ENCODE assay signal across 15 cellular contexts in the genomic region with DNA sequence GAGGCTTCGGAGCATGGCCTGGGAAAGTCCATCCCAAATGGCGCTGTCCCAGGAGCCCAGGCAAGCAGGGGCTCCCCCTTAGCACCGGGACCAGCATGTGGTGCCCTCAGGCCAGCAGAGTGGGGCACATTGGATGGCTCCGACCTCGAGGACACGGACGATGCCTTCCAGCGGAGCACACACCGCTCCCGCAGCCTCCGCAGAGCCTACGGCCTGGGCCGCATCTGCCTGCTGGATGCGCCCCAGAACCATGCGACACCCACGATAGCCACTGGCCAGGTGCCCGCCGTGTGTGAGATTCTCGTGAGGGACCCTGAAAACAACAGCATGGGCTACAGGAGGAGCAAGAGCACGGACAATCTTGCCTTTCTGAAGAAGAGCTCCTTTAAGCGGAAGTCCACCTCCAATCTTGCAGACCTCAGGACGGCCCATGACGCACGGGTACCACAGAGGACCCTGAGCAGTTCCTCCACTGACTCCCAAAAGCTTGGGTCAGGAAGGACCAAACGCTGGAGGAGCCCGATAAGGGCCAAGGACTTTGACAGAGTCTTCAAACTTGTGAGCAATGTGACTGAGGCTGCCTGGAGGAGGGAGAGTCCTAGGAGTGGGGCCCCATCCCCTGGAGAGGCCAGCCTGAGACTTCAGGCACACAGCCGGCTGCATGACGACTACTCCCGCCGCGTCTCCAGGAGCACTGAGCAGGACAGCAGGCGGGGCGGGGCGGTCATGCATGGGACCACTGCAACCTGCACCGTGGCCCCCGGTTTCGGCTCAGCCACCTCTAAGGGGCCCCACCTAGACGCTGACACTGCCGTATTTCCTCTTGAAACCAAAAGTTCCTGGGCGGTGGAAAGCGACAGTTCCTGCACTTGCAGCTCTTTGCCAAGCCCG.
DNase-seq lines count a peak whose midpoint lies in the region; ATAC-seq, FAIRE-seq and TF ChIP-seq lines count a peak whose summit lies in the region.
"Had no signal": no experiment of that assay in that cellular context is flagged by ENCODE, and none has a peak within 500 bp of the region (broad histone marks: within the 10 kb centered on the region; RNA-seq: fewer than 3 reads in every experiment).

No MANE protein-coding gene starts in this region.

- H3K9ac ChIP-seq in K562 (ENCODE audit: insufficient read depth in 1 of 2, low read depth in 2 of 2, low read length in 2 of 2) = no peak overlapping the region

- no peak for TF ChIP-seq EP300 in K562 (IDR thresholded peaks at IDR 0.05; ENCODE audit: low read length)

- POLR2A ChIA-PET in K562 (lab: Yijun Ruan, JAX) = no interaction called here

- no peak overlapping the region for H3K4me2 ChIP-seq in K562 (ENCODE audit: insufficient read depth, low read length)

- no peak overlapping the region for H2AFZ ChIP-seq in K562 (ENCODE audit: low read depth, low read length)

- TF ChIP-seq POLR2A in K562 (conservative IDR thresholded peaks at IDR 0.05) = no peak

- H3K36me3 Mint-ChIP-seq in activated T-cell treated with anti-CD3 and anti-CD28 coated beads, Interleukin-2, amount 50 U/mL, for 24 hours (ENCODE audit: low read depth) = peaks cover 15% of the 10 kb centered on the region

- no peak overlapping the region for H3K27ac Mint-ChIP-seq in activated T-cell treated with anti-CD3 and anti-CD28 coated beads, Interleukin-2, amount 50 U/mL, for 24 hours

- H3K36me3 ChIP-seq in K562 (ENCODE audit: control insufficient read depth, insufficient read depth, low read length) = no peaks in the 10 kb centered on the region

- no peaks in the 10 kb centered on the region; the same call in 1 of the 2 replicates for H4K20me1 ChIP-seq in K562 (replicated peaks; ENCODE audit: control insufficient read depth, insufficient read depth, low read length)

- H3K9me3 ChIP-seq in K562 (replicated peaks; ENCODE audit: control insufficient read depth, insufficient read depth, low read depth, low read length) = no peaks in the 10 kb centered on the region
- H3K9me3 ChIP-seq: heart left ventricle had no signal

- no peaks in the 10 kb centered on the region for H3K79me2 ChIP-seq in K562 (ENCODE audit: control insufficient read depth, insufficient read depth, low read length)

- no peaks in the 10 kb centered on the region for H3K9me3 Mint-ChIP-seq in activated T-cell treated with anti-CD3 and anti-CD28 coated beads, Interleukin-2, amount 50 U/mL, for 24 hours

- no peak overlapping the region for H3K27ac ChIP-seq in K562 (ENCODE audit: extremely low read depth, low read depth, low read length)
- peak overlapping the region; percentile 63 for H3K27ac ChIP-seq in substantia nigra (ENCODE audit: low read depth, low read length, poor library complexity, severe bottlenecking)

- no peak for DNase-seq in activated T-cell treated with anti-CD3 and anti-CD28 coated beads, Interleukin-2, amount 50 U/mL, for 24 hours
- DNase-seq in activated T-cell treated with anti-CD3 and anti-CD28 coated beads, Interleukin-2, amount 50 U/mL, for 48 hours = no peak
- DNase-seq in K562 (ENCODE audit: extremely low read depth in 1 of 4, low spot score in 3 of 4) (no peak), substantia nigra (lab: John Stamatoyannopoulos, UW) (peak in 1 of 49 donors; percentile 23), CD1c-positive myeloid dendritic cell (ENCODE audit: extremely low spot score) (no peak), NCI-H2107 (lab: John Stamatoyannopoulos, UW) (no peak), NCI-H187 (lab: John Stamatoyannopoulos, UW) (no peak)
- DNase-seq: ACHN; activated naive CD4-positive, alpha-beta T cell treated with Interleukin-2 at 50 U/mL for 16 hours; effector CD4-positive, alpha-beta T cell; EL; heart left ventricle; NCI-H1930 had no signal

- TF ChIP-seq CTCF in K562 (IDR thresholded peaks at IDR 0.05 in 2 of 3, conservative IDR thresholded peaks at IDR 0.05 in 1 of 3; ENCODE audit: insufficient read depth in 2 of 3, low read depth in 1 of 3, low read length in 3 of 3) = no peak

- TF ChIP-seq RAD21 in K562 (CRISPR knock-in tag; conservative IDR thresholded peaks at IDR 0.05 in 1 of 2, IDR thresholded peaks at IDR 0.05 in 1 of 2) = no peak

- peak; percentile 37 for ATAC-seq in HG02588 (IDR thresholded peaks at IDR 0.05; ENCODE audit: unreplicated experiment)
- ATAC-seq in K562 = no peak

- no peaks in the 10 kb centered on the region for H3K9me1 ChIP-seq in K562 (ENCODE audit: control insufficient read depth, insufficient read depth, low read length)

- peak overlapping the region; percentile 53 for H3K4me3 Mint-ChIP-seq in activated T-cell treated with anti-CD3 and anti-CD28 coated beads, Interleukin-2, amount 50 U/mL, for 24 hours

- no peaks in the 10 kb centered on the region for H3K27me3 Mint-ChIP-seq in activated T-cell treated with anti-CD3 and anti-CD28 coated beads, Interleukin-2, amount 50 U/mL, for 24 hours

- in situ Hi-C loops in K562 (cut with MboI) = loop anchor here (25.0 kb wide), 1 partner anchor 311 kb away; no protein-coding TSS in a partner anchor

- peaks cover 0 to 3% of the 10 kb centered on the region in 2 experiments; a peak in 1 of 5 replicates for H3K4me1 ChIP-seq in K562 (replicated peaks in 1 of 2; ENCODE audit: control insufficient read depth in 2 of 2, insufficient read depth in 2 of 2, low read length in 2 of 2)

- FAIRE-seq in K562 (lab: Jason Lieb, UNC) = no peak
- FAIRE-seq: RCC 7860 had no signal

- WGBS in K562 (ENCODE audit: insufficient coverage, low coverage, missing lambda C conversion rate) = 2% methylated on average over 29 of the region's 42 CpGs

- H3K4me1 Mint-ChIP-seq in activated T-cell treated with anti-CD3 and anti-CD28 coated beads, Interleukin-2, amount 50 U/mL, for 24 hours (ENCODE audit: low read depth) = peaks cover 34% of the 10 kb centered on the region

- BruUV-seq in K562 (replicated peaks; lab: Mats Ljungman, UMichigan) = no TSS peak

- H3K27me3 ChIP-seq in K562 (ENCODE audit: control insufficient read depth in 2 of 2, insufficient read depth in 2 of 2, low read length in 2 of 2) = peaks cover 0 to 26% of the 10 kb centered on the region in 2 experiments; a peak in 1 of 5 replicates
- H3K27me3 ChIP-seq: heart left ventricle had no signal

- H3K4me3 ChIP-seq in K562 = no peak overlapping the region

- CTCF ChIA-PET in K562 (lab: Yijun Ruan, JAX; ENCODE audit: low intra/inter-chr PET ratio) = no interaction called here

- intact Hi-C loops in K562 (cut with micrococcal nuclease) = no loop called here

TF ChIP-seq in K562, 482 proteins besides CTCF, POLR2A, EP300 and RAD21:
- TF ChIP-seq POU5F1 (IDR thresholded peaks at IDR 0.05; ENCODE audit: borderline replicate concordance, low read depth, low read length, partially characterized antibody) (no peak), STAG1 (CRISPR knock-in tag; IDR thresholded peaks at IDR 0.05; ENCODE audit: borderline replicate concordance) (no peak), CHD1 (IDR thresholded peaks at IDR 0.05; ENCODE audit: low read length) (no peak), MECOM (CRISPR knock-in tag; IDR thresholded peaks at IDR 0.05) (no peak), NR2F6 (CRISPR knock-in tag; IDR thresholded peaks at IDR 0.05) (no peak), ZNF263 (CRISPR knock-in tag; IDR thresholded peaks at IDR 0.05; ENCODE audit: borderline replicate concordance) (peak; percentile 28; the same call in 1 of the 2 replicates)
